18 cellular contexts compared by ENCODE assay signal in genomic region chr6:56096946-56097345, GRCh38.
"Had no signal": no experiment of that assay in that cellular context is flagged by ENCODE, and none has a peak within 500 bp of the region (broad histone marks: within the 10 kb centered on the region; RNA-seq: fewer than 3 reads in every experiment).

No MANE protein-coding gene starts in this region.

- H3K27ac ChIP-seq: brain microvascular endothelial cell, left ventricle myocardium inferior, suprapubic skin, upper lobe of left lung had no signal

- H3K9me3 ChIP-seq: suprapubic skin, upper lobe of left lung had no signal

- H3K36me3 ChIP-seq: brain microvascular endothelial cell, suprapubic skin, upper lobe of left lung had no signal

- H3K4me3 ChIP-seq: left ventricle myocardium inferior, suprapubic skin, upper lobe of left lung had no signal

- H3K4me1 ChIP-seq: suprapubic skin, upper lobe of left lung had no signal

- ATAC-seq: activated CD8-positive, alpha-beta memory T cell treated with anti-CD3 and anti-CD28 coated beads, Interleukin-2, amount 10 ng/mL, durations not matched to agents 7 days and 5 days had no signal

- DNase-seq: activated CD4-positive, alpha-beta T cell treated with anti-CD3 and anti-CD28 coated beads, Interleukin-2, amount 50 U/mL, for 48 hours; activated CD4-positive, CD25-positive, alpha-beta regulatory T cell treated with anti-CD3 and anti-CD28 coated beads, Interleukin-2, amount 50 U/mL, for 72 hours; activated CD8-positive, alpha-beta memory T cell treated with anti-CD3 and anti-CD28 coated beads, Interleukin-2, amount 10 ng/mL, durations not matched to agents 7 days and 5 days; activated effector memory CD4-positive, alpha-beta T cell treated with Interleukin-2 at 50 U/mL for 16 hours; activated T-cell treated with anti-CD3 and anti-CD28 coated beads, Interleukin-2, amount 50 U/mL, for 24 hours; amygdala; brain microvascular endothelial cell; cerebellar nuclear complex; foreskin melanocyte; head of caudate nucleus; left ventricle myocardium inferior; mesenchymal stem cell; stimulated activated CD4-positive, alpha-beta T cell treated with anti-CD3 and anti-CD28 coated beads, Interleukin-12 subunit alpha, Interleukin-12 subunit beta, amount 100 ng/mL, for 4 hours; stimulated activated CD4-positive, alpha-beta T cell treated with anti-CD3 and anti-CD28 coated beads, Interleukin-2, amount 100 ng/mL, for 48 hours; stimulated activated naive CD4-positive, alpha-beta T cell treated with Interleukin-2 at 50 U/mL for 16 hours; upper lobe of left lung had no signal

- FAIRE-seq: islet of Langerhans had no signal

- H3K27me3 ChIP-seq: brain microvascular endothelial cell, suprapubic skin, upper lobe of left lung had no signal
